Comparison of ENCODE assay signal across 15 cellular contexts in the genomic region with DNA sequence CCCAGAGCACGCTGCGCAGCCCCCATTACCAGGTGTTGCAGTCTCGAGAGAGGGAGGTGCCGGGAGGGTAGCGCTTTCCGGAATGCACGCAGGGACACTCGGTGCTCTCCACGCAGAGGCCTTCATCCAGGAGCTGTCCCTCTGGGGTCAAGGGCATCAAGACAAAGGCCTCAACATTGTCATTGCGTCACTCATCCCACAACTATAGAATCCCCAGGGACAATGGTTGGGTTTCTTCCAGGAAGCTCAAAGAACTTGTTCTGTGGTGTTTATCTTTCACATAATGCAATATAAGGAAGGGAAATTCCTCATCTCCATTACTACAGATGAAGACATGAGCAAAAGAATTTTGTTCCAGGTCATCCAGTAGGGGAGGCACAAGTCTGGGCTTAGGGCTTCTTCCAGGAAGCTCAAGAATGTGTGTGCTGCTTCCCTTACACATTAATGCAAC. TPM values are rescaled to one million over a fixed set of nuclear protein-coding genes. Genes with fewer than 3 reads are reported as not detected.
A peak's percentile ranks its signal among the peaks of the same experiment; 100 is the strongest.
DNase-seq lines count a peak whose midpoint lies in the region; ATAC-seq, FAIRE-seq and TF ChIP-seq lines count a peak whose summit lies in the region.
"Had no signal": no experiment of that assay in that cellular context is flagged by ENCODE, and none has a peak within 500 bp of the region (broad histone marks: within the 10 kb centered on the region; RNA-seq: fewer than 3 reads in every experiment).

No MANE protein-coding gene starts in this region.

- H3K4me1 Mint-ChIP-seq in endothelial cell (ENCODE audit: unreplicated experiment), result peaks cover 27% of the 10 kb centered on the region

- H3K14ac ChIP-seq in H1 (ENCODE audit: insufficient read length), result no peak overlapping the region

- H3K56ac ChIP-seq in H1 (replicated peaks; ENCODE audit: insufficient read length, low read depth, low read length), result no peak overlapping the region

- no peaks in the 10 kb centered on the region for H3K27me3 ChIP-seq in AG04450 (ENCODE audit: control insufficient read depth, insufficient read depth, low read length)
- no peaks in the 10 kb centered on the region for H3K27me3 ChIP-seq in H1 (replicated peaks in 1 of 4; ENCODE audit: control insufficient read depth in 3 of 4, extremely low read depth in 1 of 4, insufficient read depth in 3 of 4, low read length in 3 of 4)

- H3K4me1 ChIP-seq in H1 (replicated peaks in 1 of 4; ENCODE audit: control insufficient read depth in 3 of 4, insufficient read depth in 4 of 4, low read length in 3 of 4), result peaks cover 0 to 13% (median 7%) of the 10 kb centered on the region in 4 experiments; a peak in 4 of 7 replicates

- H4K8ac ChIP-seq in H1 (ENCODE audit: extremely low read depth, insufficient read depth, low read length), result no peak overlapping the region

- peak in 1 of 2 experiments; percentile 5; a peak in 1 of 4 replicates for TF ChIP-seq RAD21 in H1 (IDR thresholded peaks at IDR 0.05 in 1 of 2, conservative IDR thresholded peaks at IDR 0.05 in 1 of 2; ENCODE audit: low read depth in 2 of 2, low read length in 2 of 2)

- no peak overlapping the region for H2BK120ac ChIP-seq in H1 (replicated peaks; ENCODE audit: low read depth, low read length)

- H3K27ac Mint-ChIP-seq in endothelial cell (ENCODE audit: unreplicated experiment), result no peak overlapping the region
- H3K27ac Mint-ChIP-seq: activated T-helper 17 cell treated with anti-CD3 and anti-CD28 coated beads, Interleukin-2, amount 50 U/mL, for 72 hours; natural killer cell treated with Interleukin-12 subunit alpha and Interleukin-12 subunit beta and Interleukin-15 and Interleukin-18, amount 100 ng/mL, for 72 hours; stimulated activated memory B cell treated with anti-CD40 and anti-IgM and Interleukin-4, amounts not matched to agents 10 μg/mL and 1 μg/mL and 100 μg/mL, for 72 hours had no signal

- no peak overlapping the region for H3K4me3 Mint-ChIP-seq in endothelial cell (ENCODE audit: unreplicated experiment)
- H3K4me3 Mint-ChIP-seq: activated T-helper 17 cell treated with anti-CD3 and anti-CD28 coated beads, Interleukin-2, amount 50 U/mL, for 72 hours; natural killer cell treated with Interleukin-12 subunit alpha and Interleukin-12 subunit beta and Interleukin-15 and Interleukin-18, amount 100 ng/mL, for 72 hours; stimulated activated memory B cell treated with anti-CD40 and anti-IgM and Interleukin-4, amounts not matched to agents 10 μg/mL and 1 μg/mL and 100 μg/mL, for 72 hours had no signal

- no peak overlapping the region for H3K23ac ChIP-seq in H1 (ENCODE audit: insufficient read length)

- peaks cover 11% of the 10 kb centered on the region for H3K27me3 Mint-ChIP-seq in endothelial cell (ENCODE audit: unreplicated experiment)

- no peak overlapping the region for H2AFZ ChIP-seq in H1 (ENCODE audit: low read length)

- no peak for TF ChIP-seq EP300 in H1 (IDR thresholded peaks at IDR 0.05; ENCODE audit: borderline replicate concordance in 1 of 2, low read depth in 2 of 2, low read length in 2 of 2)

- no peak overlapping the region for H2BK5ac ChIP-seq in H1 (ENCODE audit: low read depth, low read length)

- CTCF ChIA-PET in AG04450 (lab: Charles Lee), result interaction anchor here (0.5 to 1.6 kb wide), 5 partner anchors 21 to 212 kb away, joined by 3 to 9 read pairs (median 3); no protein-coding TSS in a partner anchor
- CTCF ChIA-PET in H1 (lab: Charles Lee; ENCODE audit: partially characterized antibody), result interaction anchor here (0.8 to 12.1 kb wide), 13 partner anchors 11 to 255 kb away, joined by 3 to 130 read pairs (median 4); no protein-coding TSS in a partner anchor

- POLR2A ChIA-PET in AG04450 (lab: Yijun Ruan, JAX), result interaction anchor here (0.6 to 1.6 kb wide), 3 partner anchors 12 to 36 kb away, joined by 3 to 4 read pairs (median 4); no protein-coding TSS in a partner anchor
- POLR2A ChIA-PET in H1 (lab: Charles Lee; ENCODE audit: partially characterized antibody), result interaction anchor here (4.3 kb wide), 1 partner anchor 12 kb away, joined by 18 read pairs; no protein-coding TSS in a partner anchor

- no peaks in the 10 kb centered on the region for H3K23me2 ChIP-seq in H1 (ENCODE audit: low read depth, low read length)

- no peaks in the 10 kb centered on the region for H3K9me3 ChIP-seq in AG04450 (ENCODE audit: control insufficient read depth, insufficient read depth, low read length)
- no peaks in the 10 kb centered on the region for H3K9me3 ChIP-seq in H1 (ENCODE audit: insufficient read depth in 2 of 2, low read depth in 1 of 2, low read length in 1 of 2)

- no peaks in the 10 kb centered on the region for H3K9me3 Mint-ChIP-seq in endothelial cell (ENCODE audit: unreplicated experiment)
- H3K9me3 Mint-ChIP-seq: activated T-helper 17 cell treated with anti-CD3 and anti-CD28 coated beads, Interleukin-2, amount 50 U/mL, for 72 hours; natural killer cell treated with Interleukin-12 subunit alpha and Interleukin-12 subunit beta and Interleukin-15 and Interleukin-18, amount 100 ng/mL, for 72 hours; stimulated activated memory B cell treated with anti-CD40 and anti-IgM and Interleukin-4, amounts not matched to agents 10 μg/mL and 1 μg/mL and 100 μg/mL, for 72 hours had no signal

- 97% methylated on average over 10 of the region's 10 CpGs; no CpG with 5 or more reads in 1 of the 2 experiments for WGBS in H1 (ENCODE audit: extremely low coverage in 1 of 2, insufficient coverage in 1 of 2, insufficient read length in 1 of 2, insufficient replicate concordance in 2 of 2, low coverage in 1 of 2, low lambda C conversion rate in 2 of 2, missing lambda C conversion rate in 1 of 2), 2 experiments

- FAIRE-seq in H1 (lab: Jason Lieb, UNC), result no peak

- H2AK5ac ChIP-seq in H1 (ENCODE audit: low read depth, low read length), result no peak overlapping the region

- H2BK20ac ChIP-seq in H1 (ENCODE audit: low read length), result no peak overlapping the region

- H2BK12ac ChIP-seq in H1 (ENCODE audit: low read depth, low read length), result 0 out of 2 replicates have a peak overlapping the region, but pooled peaks have one; percentile 39

- H3K18ac ChIP-seq in H1 (ENCODE audit: extremely low read depth, low read length), result no peak overlapping the region

- no peaks in the 10 kb centered on the region for H3K79me2 ChIP-seq in H1 (ENCODE audit: control insufficient read depth in 1 of 2, insufficient read depth in 2 of 2, low read length in 2 of 2)

- H4K20me1 ChIP-seq in H1 (replicated peaks in 1 of 2; ENCODE audit: control insufficient read depth in 1 of 2, insufficient read depth in 2 of 2, low read length in 2 of 2), result no peaks in the 10 kb centered on the region

- peak; percentile 33 for DNase-seq in AG04450 (ENCODE audit: low read depth, low spot score)
- peak; percentile 95 for DNase-seq in LNCaP clone FGC (ENCODE audit: low read depth)
- no peak for DNase-seq in H1 (ENCODE audit: low read depth in 1 of 2, low spot score in 2 of 2)
- DNase-seq in kidney glomerular epithelial cell (lab: John Stamatoyannopoulos, UW), result peak; percentile 30
- no peak for DNase-seq in NCI-H1694 (lab: John Stamatoyannopoulos, UW)
- no peak for DNase-seq in stimulated activated naive CD4-positive, alpha-beta T cell (lab: John Stamatoyannopoulos, UW)
- DNase-seq in endothelial cell (ENCODE audit: low spot score), result no peak
- DNase-seq: ACHN; activated CD4-positive, alpha-beta T cell treated with anti-CD3 and anti-CD28 coated beads for 1 hour; KG1; NCI-H524 treated with DMSO at 0.1 percent for 48 hours had no signal

- TF ChIP-seq CTCF in AG04450 (IDR thresholded peaks at IDR 0.05; ENCODE audit: low read depth, low read length) (peak; percentile 47), LNCaP clone FGC (IDR thresholded peaks at IDR 0.05; ENCODE audit: control insufficient read depth, extremely low read depth, insufficient read depth) (no peak), H1 (IDR thresholded peaks at IDR 0.05; ENCODE audit: control extremely low read depth in 1 of 3, insufficient read depth in 1 of 3, low read depth in 1 of 3, low read length in 3 of 3) (no peak), endothelial cell (IDR thresholded peaks at IDR 0.05; ENCODE audit: unreplicated experiment) (no peak)

- no peaks in the 10 kb centered on the region for H3K36me3 Mint-ChIP-seq in endothelial cell (ENCODE audit: low read depth, unreplicated experiment)
- H3K36me3 Mint-ChIP-seq: natural killer cell treated with Interleukin-12 subunit alpha and Interleukin-12 subunit beta and Interleukin-15 and Interleukin-18, amount 100 ng/mL, for 72 hours; stimulated activated memory B cell treated with anti-CD40 and anti-IgM and Interleukin-4, amounts not matched to agents 10 μg/mL and 1 μg/mL and 100 μg/mL, for 72 hours had no signal

- H3K36me3 ChIP-seq in H1 (ENCODE audit: control insufficient read depth in 2 of 4, insufficient read depth in 4 of 4, low read length in 3 of 4), result no peaks in the 10 kb centered on the region

- no peak overlapping the region for H3K4me2 ChIP-seq in H1 (ENCODE audit: insufficient read depth in 1 of 2, low read depth in 2 of 2, low read length in 2 of 2)

- no peak overlapping the region for H3K9ac ChIP-seq in H1 (replicated peaks in 1 of 4; ENCODE audit: extremely low read depth in 1 of 4, low read depth in 3 of 4, low read length in 3 of 4)

- no peak overlapping the region for H3K4ac ChIP-seq in H1 (replicated peaks; ENCODE audit: insufficient read length, low read depth, low read length)

- H3K27ac ChIP-seq in AG04450 (ENCODE audit: low read depth, low read length), result no peak overlapping the region
- no peak overlapping the region for H3K27ac ChIP-seq in H1 (ENCODE audit: low read depth, low read length)

- no peak for TF ChIP-seq POLR2A in H1 (IDR thresholded peaks at IDR 0.05; ENCODE audit: control extremely low read depth in 1 of 2, low read depth in 2 of 2, low read length in 2 of 2)

- H3K4me3 ChIP-seq in AG04450 (ENCODE audit: low read depth, low read length) (no peak overlapping the region), LNCaP clone FGC (ENCODE audit: low read depth, low read length) (no peak overlapping the region), H1 (ENCODE audit: extremely low read depth in 1 of 4, insufficient read depth in 2 of 4, low read depth in 3 of 4, low read length in 4 of 4) (no peak overlapping the region)

- no peak for ATAC-seq in GM21737 (IDR thresholded peaks at IDR 0.05; ENCODE audit: unreplicated experiment)
- ATAC-seq: activated T-helper 17 cell treated with anti-CD3 and anti-CD28 coated beads, Interleukin-2, amount 50 U/mL, for 72 hours; natural killer cell treated with Interleukin-12 subunit alpha and Interleukin-12 subunit beta and Interleukin-15 and Interleukin-18, amount 100 ng/mL, for 72 hours; stimulated activated memory B cell treated with anti-CD40 and anti-IgM and Interleukin-4, amounts not matched to agents 10 μg/mL and 1 μg/mL and 100 μg/mL, for 72 hours had no signal

- no peak overlapping the region for H4K91ac ChIP-seq in H1 (replicated peaks; ENCODE audit: insufficient read length, low read length)

- H2BK15ac ChIP-seq in H1 (ENCODE audit: low read length), result no peak overlapping the region

- H3K79me1 ChIP-seq in H1 (ENCODE audit: low read depth, low read length), result no peaks in the 10 kb centered on the region

- no peak overlapping the region for H4K5ac ChIP-seq in H1 (ENCODE audit: insufficient read length, low read depth, low read length)

RNA-seq across cellular contexts. Expression of gene VWF, which starts 52.1 kb away (rescaled TPM):
- polyA plus RNA-seq in AG04450 (2011; rRNA removed) (0.22 and 0.35 TPM in 2 replicates), H1 (2011; rRNA removed) (0.39 and 0.67 TPM in 2 replicates)
- 0.64 and 1.0 TPM in 2 replicates for polyA minus RNA-seq in AG04450 (2011; rRNA and poly(A)+ RNA removed)
- total RNA-seq in H1 (2021; fragmentation: NEBNext Ultra II Directional; extraction: Animal tissue kit (Norgen Biotek cat#: 25700)), result 0.60 and 0.63 TPM in 2 replicates
- 0.40 TPM for polyA plus RNA-seq in H1 (2011; cell fraction: cytosol; rRNA removed)
- 1.1 TPM for polyA plus RNA-seq in H1 (2011; cell fraction: nucleus; rRNA removed)
- 0.54 to 0.73 TPM (median 0.56 TPM) in 4 replicates for polyA plus RNA-seq in H1 (2012, experiment 1 of 2)
- polyA plus RNA-seq in H1 (2012, experiment 2 of 2), result 0.18 TPM
- polyA plus RNA-seq in H1 (2013, experiment 1 of 2), result 0.28 TPM
- 0.17 TPM for polyA plus RNA-seq in H1 (2013, experiment 2 of 2)
- 1.2 and 1.5 TPM in 2 replicates for polyA minus RNA-seq in H1 (2011; rRNA and poly(A)+ RNA removed)
- 0.37 TPM for polyA minus RNA-seq in H1 (2011; cell fraction: cytosol; rRNA and poly(A)+ RNA removed)
- 1.7 TPM for polyA minus RNA-seq in H1 (2011; cell fraction: nucleus; rRNA and poly(A)+ RNA removed)
- total RNA-seq in endothelial cell (ENCODE audit: unreplicated experiment), result 56.0 TPM
- total RNA-seq: natural killer cell treated with Interleukin-12 subunit alpha and Interleukin-12 subunit beta and Interleukin-15 and Interleukin-18, amount 100 ng/mL, for 72 hours had no signal

Comparison
In these comparisons a context has a peak if more than half of its experiments do, and no peak if none do; other contexts are left out.
1. DNase-seq: peak in AG04450 (single experiment), LNCaP clone FGC (single experiment) and kidney glomerular epithelial cell (single experiment); none in H1 (0 of 2), NCI-H1694 (single experiment), stimulated activated naive CD4-positive, alpha-beta T cell (0 of 6) and endothelial cell (single experiment).
2. RNA of gene VWF, which starts 52.1 kb away (total RNA-seq): 56.0 TPM in endothelial cell (single experiment); 0.60 to 0.63 TPM in H1; every median in the first group is over 10 times any median in the second.